Comparison of ENCODE assay signal across 8 cellular contexts in the genomic region with DNA sequence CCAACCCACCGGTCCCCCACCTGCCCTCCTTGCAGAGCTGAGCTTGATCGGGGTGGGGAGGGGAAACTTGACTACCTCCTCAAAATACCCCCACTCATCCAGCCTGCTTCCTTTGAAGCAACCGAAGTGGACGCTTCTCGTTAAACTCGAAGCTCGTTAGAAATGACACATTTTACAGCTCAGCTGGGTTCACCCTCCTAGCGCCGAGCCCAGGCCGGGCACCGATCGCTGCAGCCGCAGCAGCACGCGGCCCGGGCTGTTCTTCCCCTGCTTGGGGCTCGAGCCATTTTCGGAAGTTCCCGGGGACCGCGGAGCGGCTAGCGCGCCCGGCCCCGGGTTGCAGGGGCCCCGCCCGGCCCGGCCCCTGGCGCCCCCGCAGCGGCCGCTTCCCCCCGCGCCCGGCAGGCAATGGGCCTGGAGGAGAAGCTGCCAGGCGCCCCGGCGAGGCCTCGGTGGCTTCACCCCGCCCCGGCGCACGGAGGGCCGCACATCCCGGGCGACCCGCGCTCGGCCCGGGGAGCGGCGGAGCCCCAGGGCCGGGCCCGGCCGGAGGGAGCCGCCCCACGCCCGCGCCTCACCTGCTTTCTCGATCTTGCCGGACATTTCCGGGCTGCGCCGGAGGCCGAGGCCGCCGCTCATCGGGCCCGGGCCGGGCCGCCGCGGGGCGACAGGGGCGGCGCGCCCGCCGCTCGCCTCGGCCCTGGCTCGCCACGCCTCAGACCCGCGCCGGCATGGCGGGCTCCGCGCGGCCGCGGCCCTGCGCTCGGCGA. TPM values are rescaled to one million over a fixed set of nuclear protein-coding genes. Genes with fewer than 3 reads are reported as not detected.
A peak's percentile ranks its signal among the peaks of the same experiment; 100 is the strongest.
DNase-seq lines count a peak whose midpoint lies in the region; ATAC-seq and TF ChIP-seq lines count a peak whose summit lies in the region.

No MANE protein-coding gene starts in this region.

- no peak for TF ChIP-seq EP300 in neural cell (conservative IDR thresholded peaks at IDR 0.05; ENCODE audit: poor library complexity, severe bottlenecking)

- no peaks in the 10 kb centered on the region for H3F3A ChIP-seq in neural cell (ENCODE audit: insufficient read depth, low read length, poor library complexity, severe bottlenecking)

- peaks cover 5% of the 10 kb centered on the region for H4K20me1 ChIP-seq in neural cell (ENCODE audit: insufficient read depth)

- no peak for TF ChIP-seq RAD21 in neural cell (conservative IDR thresholded peaks at IDR 0.05)

- no peaks in the 10 kb centered on the region for H3K27me3 ChIP-seq in neural cell (ENCODE audit: insufficient read depth, low read depth, low read length)

- peaks cover 0 to 7% (median 0%) of the 10 kb centered on the region in 3 donors for H3K27me3 Mint-ChIP-seq in CD14-positive monocyte (ENCODE audit: low read depth in 3 of 3)
- H3K27me3 Mint-ChIP-seq in activated T-cell treated with anti-CD3 and anti-CD28 coated beads, Interleukin-2, amount 50 U/mL, for 72 hours (ENCODE audit: low read depth): no peaks in the 10 kb centered on the region

- peak overlapping the region; percentile 54 for H3K4me2 ChIP-seq in neural cell (ENCODE audit: low read length)

- H3K9ac ChIP-seq in neural cell (ENCODE audit: low read length): peak overlapping the region; percentile 81

- H3K4me1 Mint-ChIP-seq in CD14-positive monocyte: peaks cover 61% of the 10 kb centered on the region
- H3K4me1 Mint-ChIP-seq in activated T-cell treated with anti-CD3 and anti-CD28 coated beads, Interleukin-2, amount 50 U/mL, for 72 hours (ENCODE audit: low read depth): peaks cover 66% of the 10 kb centered on the region

- H3K9me2 ChIP-seq in neural cell (ENCODE audit: insufficient read depth, low read length): no peaks in the 10 kb centered on the region

- peaks cover 21 to 38% of the 10 kb centered on the region in 2 donors for H3K36me3 Mint-ChIP-seq in CD14-positive monocyte
- H3K36me3 Mint-ChIP-seq in activated T-cell treated with anti-CD3 and anti-CD28 coated beads, Interleukin-2, amount 50 U/mL, for 72 hours (ENCODE audit: insufficient read depth in 2 of 2): peaks cover 3 to 12% of the 10 kb centered on the region in 2 donors

- no peak for DNase-seq in CD14-positive monocyte (ENCODE audit: low spot score)
- DNase-seq in LNCaP clone FGC (ENCODE audit: low read depth): no peak
- DNase-seq in activated T-cell treated with anti-CD3 and anti-CD28 coated beads, Interleukin-2, amount 50 U/mL, for 72 hours: peak; percentile 67 to 69
- peak; percentile 26 for DNase-seq in fibroblast of pulmonary artery (ENCODE audit: low read depth)
- DNase-seq in NCI-H2171 treated with DMSO at 0.1 percent for 48 hours (lab: John Stamatoyannopoulos, UW): no peak
- no peak for DNase-seq in GM19240 (ENCODE audit: insufficient read length, low spot score)

- no peaks in the 10 kb centered on the region for H3K36me3 ChIP-seq in neural cell (ENCODE audit: insufficient read depth, low read length)

- peak overlapping the region; percentile 84 to 95 (median 90) for H3K27ac Mint-ChIP-seq in CD14-positive monocyte
- peak overlapping the region; percentile 75 for H3K27ac Mint-ChIP-seq in activated T-cell treated with anti-CD3 and anti-CD28 coated beads, Interleukin-2, amount 50 U/mL, for 72 hours

- peaks cover 38% of the 10 kb centered on the region for H3K79me2 ChIP-seq in neural cell (replicated peaks; ENCODE audit: insufficient read depth, low read length)

- ATAC-seq in GM21360 (IDR thresholded peaks at IDR 0.05; ENCODE audit: unreplicated experiment): peak; percentile 23
- peak; percentile 45 to 55 for ATAC-seq in activated T-cell treated with anti-CD3 and anti-CD28 coated beads, Interleukin-2, amount 50 U/mL, for 72 hours (replicated peaks in 1 of 2)

- H3K9me3 ChIP-seq in neural cell (ENCODE audit: low read length): no peaks in the 10 kb centered on the region

- H3K4me3 ChIP-seq in LNCaP clone FGC (ENCODE audit: low read depth, low read length): peak overlapping the region; percentile 62
- peak overlapping the region; percentile 70 for H3K4me3 ChIP-seq in fibroblast of pulmonary artery (replicated peaks; ENCODE audit: low read depth, low read length)
- H3K4me3 ChIP-seq in neural cell (ENCODE audit: low read length): peak overlapping the region; percentile 87

- peaks cover 0 to 7% (median 0%) of the 10 kb centered on the region in 7 donors for H3K9me3 Mint-ChIP-seq in CD14-positive monocyte
- no peaks in the 10 kb centered on the region for H3K9me3 Mint-ChIP-seq in activated T-cell treated with anti-CD3 and anti-CD28 coated beads, Interleukin-2, amount 50 U/mL, for 72 hours

- no peak for TF ChIP-seq CTCF in CD14-positive monocyte (IDR thresholded peaks at IDR 0.05)
- TF ChIP-seq CTCF in LNCaP clone FGC (IDR thresholded peaks at IDR 0.05; ENCODE audit: control insufficient read depth, extremely low read depth, insufficient read depth): no peak
- no peak for TF ChIP-seq CTCF in fibroblast of pulmonary artery (IDR thresholded peaks at IDR 0.05; ENCODE audit: low read length, missing control alignments)
- no peak for TF ChIP-seq CTCF in neural cell (IDR thresholded peaks at IDR 0.05; ENCODE audit: poor library complexity, severe bottlenecking)

- intact Hi-C loops in CD14-positive monocyte (cut with micrococcal nuclease): loop anchor here (2.0 to 10.0 kb wide), 5 partner anchors 37 to 465 kb away; a partner anchor contains a TSS

- H3K4me3 Mint-ChIP-seq in CD14-positive monocyte: peak overlapping the region; percentile 97 to 98
- H3K4me3 Mint-ChIP-seq in activated T-cell treated with anti-CD3 and anti-CD28 coated beads, Interleukin-2, amount 50 U/mL, for 72 hours: peak overlapping the region; percentile 94 to 96

- peak overlapping the region; percentile 3 for H2AFZ ChIP-seq in neural cell (ENCODE audit: low read depth, low read length)

- peak overlapping the region; percentile 51 for H3K27ac ChIP-seq in neural cell (ENCODE audit: low read length)

TF ChIP-seq in neural cell, 6 proteins besides CTCF, POLR2A, EP300 and RAD21:
- TF ChIP-seq SMC3 (conservative IDR thresholded peaks at IDR 0.05; ENCODE audit: poor library complexity) (no peak), MXI1 (conservative IDR thresholded peaks at IDR 0.05; ENCODE audit: poor library complexity, severe bottlenecking) (peak; percentile 54), TAF1 (IDR thresholded peaks at IDR 0.05; ENCODE audit: low read depth) (peak; percentile 39), POLR2AphosphoS5 (IDR thresholded peaks at IDR 0.05) (no peak)
- TF ChIP-seq, protein P1, sequence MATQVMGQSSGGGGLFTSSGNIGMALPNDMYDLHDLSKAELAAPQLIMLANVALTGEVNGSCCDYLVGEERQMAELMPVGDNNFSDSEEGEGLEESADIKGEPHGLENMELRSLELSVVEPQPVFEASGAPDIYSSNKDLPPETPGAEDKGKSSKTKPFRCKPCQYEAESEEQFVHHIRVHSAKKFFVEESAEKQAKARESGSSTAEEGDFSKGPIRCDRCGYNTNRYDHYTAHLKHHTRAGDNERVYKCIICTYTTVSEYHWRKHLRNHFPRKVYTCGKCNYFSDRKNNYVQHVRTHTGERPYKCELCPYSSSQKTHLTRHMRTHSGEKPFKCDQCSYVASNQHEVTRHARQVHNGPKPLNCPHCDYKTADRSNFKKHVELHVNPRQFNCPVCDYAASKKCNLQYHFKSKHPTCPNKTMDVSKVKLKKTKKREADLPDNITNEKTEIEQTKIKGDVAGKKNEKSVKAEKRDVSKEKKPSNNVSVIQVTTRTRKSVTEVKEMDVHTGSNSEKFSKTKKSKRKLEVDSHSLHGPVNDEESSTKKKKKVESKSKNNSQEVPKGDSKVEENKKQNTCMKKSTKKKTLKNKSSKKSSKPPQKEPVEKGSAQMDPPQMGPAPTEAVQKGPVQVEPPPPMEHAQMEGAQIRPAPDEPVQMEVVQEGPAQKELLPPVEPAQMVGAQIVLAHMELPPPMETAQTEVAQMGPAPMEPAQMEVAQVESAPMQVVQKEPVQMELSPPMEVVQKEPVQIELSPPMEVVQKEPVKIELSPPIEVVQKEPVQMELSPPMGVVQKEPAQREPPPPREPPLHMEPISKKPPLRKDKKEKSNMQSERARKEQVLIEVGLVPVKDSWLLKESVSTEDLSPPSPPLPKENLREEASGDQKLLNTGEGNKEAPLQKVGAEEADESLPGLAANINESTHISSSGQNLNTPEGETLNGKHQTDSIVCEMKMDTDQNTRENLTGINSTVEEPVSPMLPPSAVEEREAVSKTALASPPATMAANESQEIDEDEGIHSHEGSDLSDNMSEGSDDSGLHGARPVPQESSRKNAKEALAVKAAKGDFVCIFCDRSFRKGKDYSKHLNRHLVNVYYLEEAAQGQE (IDR thresholded peaks at IDR 0.05; ENCODE audit: borderline replicate concordance): peak; percentile 33

RNA-seq across cellular contexts. Expression of a gene that starts 0.5 kb away (rescaled TPM):
- polyA plus RNA-seq in CD14-positive monocyte (1 to 10 TPM; 1.7 to 3.0 TPM), neural cell (23.6 and 43.0 TPM in 2 replicates)
- total RNA-seq in activated T-cell treated with anti-CD3 and anti-CD28 coated beads, Interleukin-2, amount 50 U/mL, for 72 hours: 100 to 1,000 TPM; 170 to 175 TPM
- 55.8 and 60.7 TPM in 2 replicates for polyA minus RNA-seq in neural cell

Comparison
In these comparisons a context has a peak if more than half of its experiments do, and no peak if none do; other contexts are left out.
1. DNase-seq: peak in activated T-cell treated with anti-CD3 and anti-CD28 coated beads, Interleukin-2, amount 50 U/mL, for 72 hours (2 of 2) and fibroblast of pulmonary artery (single experiment); none in CD14-positive monocyte (single experiment), LNCaP clone FGC (single experiment), NCI-H2171 treated with DMSO at 0.1 percent for 48 hours (single experiment) and GM19240 (single experiment).
2. Peak in every context shown above with its lines, with median percentiles within 50 percentile points of each other: H3K4me3 ChIP-seq.